Comparison of ENCODE assay signal across 20 cellular contexts in the genomic region with DNA sequence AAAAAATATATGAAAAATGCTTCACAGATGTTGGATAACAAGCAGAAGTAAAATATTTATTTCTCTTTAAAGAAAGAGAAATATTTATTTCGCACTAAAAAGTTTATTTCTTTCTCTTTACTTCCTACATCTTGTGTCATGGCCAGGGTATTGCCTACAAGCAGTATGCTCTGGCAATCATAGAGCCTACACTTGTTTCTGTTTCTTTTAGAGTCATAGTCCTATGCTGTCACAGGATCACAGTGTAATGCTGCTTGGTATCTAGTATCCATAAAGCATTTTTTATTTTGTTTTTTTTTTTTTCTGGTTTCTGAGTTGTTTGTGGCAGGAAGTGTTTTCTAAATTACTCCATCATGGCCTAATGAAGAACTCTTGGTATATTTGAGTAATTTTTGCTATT.
A peak's percentile ranks its signal among the peaks of the same experiment; 100 is the strongest.
DNase-seq lines count a peak whose midpoint lies in the region; ATAC-seq and TF ChIP-seq lines count a peak whose summit lies in the region.
"Had no signal": no experiment of that assay in that cellular context is flagged by ENCODE, and none has a peak within 500 bp of the region (broad histone marks: within the 10 kb centered on the region; RNA-seq: fewer than 3 reads in every experiment).

No MANE protein-coding gene starts in this region.

- ATAC-seq in GM18519 (IDR thresholded peaks at IDR 0.05; ENCODE audit: low FRiP score, unreplicated experiment) (peak; percentile 80), GM21717 (IDR thresholded peaks at IDR 0.05; ENCODE audit: unreplicated experiment) (peak; percentile 90), HG03196 (IDR thresholded peaks at IDR 0.05; ENCODE audit: unreplicated experiment) (peak; percentile 58), HG03354 (IDR thresholded peaks at IDR 0.05; ENCODE audit: poor library complexity, severe bottlenecking, unreplicated experiment) (no peak)
- ATAC-seq: stimulated activated naive B cell treated with anti-CD40 and anti-IgM and Interleukin-4, amounts not matched to agents 10 μg/mL and 1 μg/mL and 100 μg/mL, for 72 hours; upper lobe of right lung had no signal

- H3K9me2 ChIP-seq in Karpas-422 (replicated peaks; ENCODE audit: insufficient read depth, low read length) = no peaks in the 10 kb centered on the region

- peak; percentile 8 to 32 for DNase-seq in foreskin fibroblast
- DNase-seq in activated CD8-positive, alpha-beta memory T cell treated with anti-CD3 and anti-CD28 coated beads for 24 hours = no peak
- DNase-seq in Karpas-422 = no peak
- no peak for DNase-seq in UCSD-AML1 (lab: John Stamatoyannopoulos, UW; ENCODE audit: unreplicated experiment)
- DNase-seq: activated CD4-positive, CD25-positive, alpha-beta regulatory T cell; activated CD8-positive, alpha-beta memory T cell treated with anti-CD3 and anti-CD28 coated beads, Interleukin-2, amount 50 U/mL, for 4 hours; activated naive CD4-positive, alpha-beta T cell treated with anti-CD3 and anti-CD28 coated beads for 36 hours; esophagus squamous epithelium; hippocampal formation; NCI-H1930; ovary; stimulated activated naive B cell treated with anti-CD40 and anti-IgM and Interleukin-4, amounts not matched to agents 10 μg/mL and 1 μg/mL and 100 μg/mL, for 72 hours; T-helper 1 cell; upper lobe of right lung had no signal

- H2AFZ ChIP-seq in Karpas-422 (ENCODE audit: low read length) = no peak overlapping the region

- no peak overlapping the region for H3K27ac ChIP-seq in Karpas-422 (ENCODE audit: low read length)
- H3K27ac ChIP-seq: breast epithelium, esophagus squamous epithelium, ovary, skin epidermis, upper lobe of right lung had no signal

- no peaks in the 10 kb centered on the region for H3K36me3 ChIP-seq in Karpas-422 (ENCODE audit: insufficient read depth, low read length)
- H3K36me3 ChIP-seq: breast epithelium, esophagus squamous epithelium, ovary, upper lobe of right lung had no signal

- H3K27me3 ChIP-seq in Karpas-422 (ENCODE audit: low read length) = no peaks in the 10 kb centered on the region
- H3K27me3 ChIP-seq: breast epithelium, esophagus squamous epithelium, ovary, upper lobe of right lung had no signal

- H4K20me1 ChIP-seq in Karpas-422 (ENCODE audit: insufficient read depth, low read depth, low read length) = no peaks in the 10 kb centered on the region

- H3K9ac ChIP-seq in Karpas-422 (ENCODE audit: low read length) = no peak overlapping the region

- H3K4me3 ChIP-seq in foreskin fibroblast (ENCODE audit: low read depth in 1 of 2, low read length in 2 of 2) (no peak overlapping the region), Karpas-422 (ENCODE audit: low read length) (no peak overlapping the region)
- H3K4me3 ChIP-seq: breast epithelium, esophagus squamous epithelium, ovary, skin epidermis, upper lobe of right lung had no signal

- TF ChIP-seq CTCF in foreskin fibroblast (IDR thresholded peaks at IDR 0.05; ENCODE audit: low read depth, low read length) = no peak

- H3K4me2 ChIP-seq in Karpas-422 (ENCODE audit: low read depth, low read length, poor library complexity, severe bottlenecking) = no peak overlapping the region

- H3K4me1 ChIP-seq in Karpas-422 (ENCODE audit: low read length) = no peaks in the 10 kb centered on the region
- H3K4me1 ChIP-seq: breast epithelium, esophagus squamous epithelium, upper lobe of right lung had no signal

- no peaks in the 10 kb centered on the region for H3K9me3 ChIP-seq in Karpas-422 (ENCODE audit: low read length)
- H3K9me3 ChIP-seq: breast epithelium, esophagus squamous epithelium, ovary, upper lobe of right lung had no signal

- no peaks in the 10 kb centered on the region for H3K79me2 ChIP-seq in Karpas-422 (ENCODE audit: low read length)

Comparison
In these comparisons a context has a peak if more than half of its experiments do, and no peak if none do; other contexts are left out.
1. DNase-seq: peak in foreskin fibroblast (2 of 2); none in activated CD8-positive, alpha-beta memory T cell treated with anti-CD3 and anti-CD28 coated beads for 24 hours (single experiment), Karpas-422 (single experiment) and UCSD-AML1 (single experiment).